1 cellular context compared by ENCODE assay signal in genomic region chr22:50340157-50340879, GRCh38.
TF ChIP-seq lines count a peak whose summit lies in the region.

No MANE protein-coding gene starts in this region.

TF ChIP-seq in GM23338, 12 proteins besides CTCF, POLR2A, EP300 and RAD21 (continued from another document):
- TF ChIP-seq ETS1 (IDR thresholded peaks at IDR 0.05), result no peak
